Comparison of ENCODE assay signal across 8 cellular contexts in genomic region chr22:42931421-42932196, GRCh38.
A peak's percentile ranks its signal among the peaks of the same experiment; 100 is the strongest.
DNase-seq lines count a peak whose midpoint lies in the region; ATAC-seq and TF ChIP-seq lines count a peak whose summit lies in the region.

No MANE protein-coding gene starts in this region.

- POLR2A ChIA-PET in activated CD4-positive, alpha-beta memory T cell treated with anti-CD3 and anti-CD28 coated beads, Interleukin-2, amount 10 ng/mL, durations not matched to agents 7 days and 5 days (lab: Charles Lee): no interaction called here

- no peaks in the 10 kb centered on the region for H3K27me3 ChIP-seq in foreskin keratinocyte

- peaks cover 13% of the 10 kb centered on the region for H3K4me1 ChIP-seq in foreskin keratinocyte

- H3K4me1 Mint-ChIP-seq in stimulated activated naive CD8-positive, alpha-beta T cell treated with anti-CD3 and anti-CD28 coated beads, Interleukin-15, Interleukin-2, amounts not matched to agents 100 ng/mL and 50 ng/mL, for 24 hours (ENCODE audit: low read depth): peaks cover 79% of the 10 kb centered on the region
- H3K4me1 Mint-ChIP-seq in stimulated activated naive B cell treated with anti-CD40 and anti-IgM and Interleukin-4, amounts not matched to agents 10 μg/mL and 1 μg/mL and 100 μg/mL, for 72 hours: peaks cover 70 to 95% of the 10 kb centered on the region in 2 donors
- H3K4me1 Mint-ChIP-seq in activated CD4-positive, alpha-beta memory T cell treated with anti-CD3 and anti-CD28 coated beads, Interleukin-2, amount 10 ng/mL, durations not matched to agents 7 days and 5 days: peaks cover 39% of the 10 kb centered on the region

- peak overlapping the region; percentile 38 for H3K27ac ChIP-seq in foreskin keratinocyte

- no peaks in the 10 kb centered on the region for H3K9me3 Mint-ChIP-seq in stimulated activated naive CD8-positive, alpha-beta T cell treated with anti-CD3 and anti-CD28 coated beads, Interleukin-15, Interleukin-2, amounts not matched to agents 100 ng/mL and 50 ng/mL, for 24 hours
- peaks cover 0 to 2% of the 10 kb centered on the region in 2 donors for H3K9me3 Mint-ChIP-seq in stimulated activated naive B cell treated with anti-CD40 and anti-IgM and Interleukin-4, amounts not matched to agents 10 μg/mL and 1 μg/mL and 100 μg/mL, for 72 hours
- no peaks in the 10 kb centered on the region for H3K9me3 Mint-ChIP-seq in activated CD4-positive, alpha-beta memory T cell treated with anti-CD3 and anti-CD28 coated beads, Interleukin-2, amount 10 ng/mL, durations not matched to agents 7 days and 5 days

- CTCF ChIA-PET in activated CD4-positive, alpha-beta memory T cell treated with anti-CD3 and anti-CD28 coated beads, Interleukin-2, amount 10 ng/mL, durations not matched to agents 7 days and 5 days (lab: Charles Lee): no interaction called here

- H3K27ac Mint-ChIP-seq in stimulated activated naive CD8-positive, alpha-beta T cell treated with anti-CD3 and anti-CD28 coated beads, Interleukin-15, Interleukin-2, amounts not matched to agents 100 ng/mL and 50 ng/mL, for 24 hours: peak overlapping the region; percentile 46
- H3K27ac Mint-ChIP-seq in stimulated activated naive B cell treated with anti-CD40 and anti-IgM and Interleukin-4, amounts not matched to agents 10 μg/mL and 1 μg/mL and 100 μg/mL, for 72 hours: peak overlapping the region; percentile 97
- no peak overlapping the region for H3K27ac Mint-ChIP-seq in activated CD4-positive, alpha-beta memory T cell treated with anti-CD3 and anti-CD28 coated beads, Interleukin-2, amount 10 ng/mL, durations not matched to agents 7 days and 5 days

- TF ChIP-seq CTCF in foreskin keratinocyte (conservative IDR thresholded peaks at IDR 0.05): no peak

- H3K4me3 Mint-ChIP-seq in stimulated activated naive CD8-positive, alpha-beta T cell treated with anti-CD3 and anti-CD28 coated beads, Interleukin-15, Interleukin-2, amounts not matched to agents 100 ng/mL and 50 ng/mL, for 24 hours: peak overlapping the region; percentile 38
- peak overlapping the region; percentile 80 to 83 for H3K4me3 Mint-ChIP-seq in stimulated activated naive B cell treated with anti-CD40 and anti-IgM and Interleukin-4, amounts not matched to agents 10 μg/mL and 1 μg/mL and 100 μg/mL, for 72 hours
- H3K4me3 Mint-ChIP-seq in activated CD4-positive, alpha-beta memory T cell treated with anti-CD3 and anti-CD28 coated beads, Interleukin-2, amount 10 ng/mL, durations not matched to agents 7 days and 5 days: no peak overlapping the region

- no peaks in the 10 kb centered on the region for H3K36me3 Mint-ChIP-seq in stimulated activated naive CD8-positive, alpha-beta T cell treated with anti-CD3 and anti-CD28 coated beads, Interleukin-15, Interleukin-2, amounts not matched to agents 100 ng/mL and 50 ng/mL, for 24 hours (ENCODE audit: low read depth)
- peaks cover 1 to 8% of the 10 kb centered on the region in 2 donors for H3K36me3 Mint-ChIP-seq in stimulated activated naive B cell treated with anti-CD40 and anti-IgM and Interleukin-4, amounts not matched to agents 10 μg/mL and 1 μg/mL and 100 μg/mL, for 72 hours
- no peaks in the 10 kb centered on the region for H3K36me3 Mint-ChIP-seq in activated CD4-positive, alpha-beta memory T cell treated with anti-CD3 and anti-CD28 coated beads, Interleukin-2, amount 10 ng/mL, durations not matched to agents 7 days and 5 days (ENCODE audit: low read depth)

- DNase-seq in stimulated activated naive CD8-positive, alpha-beta T cell treated with anti-CD3 and anti-CD28 coated beads, Interleukin-15, Interleukin-2, amounts not matched to agents 100 U/mL and 50 U/mL, for 24 hours: no peak
- DNase-seq in MV-4-11 (lab: John Stamatoyannopoulos, UW) (peak; percentile 92), foreskin keratinocyte (no peak), HuH-7.5 (ENCODE audit: low spot score) (no peak), ureter (ENCODE audit: low spot score) (no peak)
- peak; percentile 53 for DNase-seq in stimulated activated naive B cell treated with anti-CD40 and anti-IgM and Interleukin-4, amounts not matched to agents 10 μg/mL and 1 μg/mL and 100 μg/mL, for 72 hours
- DNase-seq in activated CD4-positive, alpha-beta memory T cell treated with anti-CD3 and anti-CD28 coated beads, Interleukin-2, amount 10 ng/mL, durations not matched to agents 7 days and 5 days: no peak

- H3K27me3 Mint-ChIP-seq in stimulated activated naive CD8-positive, alpha-beta T cell treated with anti-CD3 and anti-CD28 coated beads, Interleukin-15, Interleukin-2, amounts not matched to agents 100 ng/mL and 50 ng/mL, for 24 hours: no peaks in the 10 kb centered on the region
- no peaks in the 10 kb centered on the region for H3K27me3 Mint-ChIP-seq in stimulated activated naive B cell treated with anti-CD40 and anti-IgM and Interleukin-4, amounts not matched to agents 10 μg/mL and 1 μg/mL and 100 μg/mL, for 72 hours
- no peaks in the 10 kb centered on the region for H3K27me3 Mint-ChIP-seq in activated CD4-positive, alpha-beta memory T cell treated with anti-CD3 and anti-CD28 coated beads, Interleukin-2, amount 10 ng/mL, durations not matched to agents 7 days and 5 days

- ATAC-seq in stimulated activated naive CD8-positive, alpha-beta T cell treated with anti-CD3 and anti-CD28 coated beads, Interleukin-15, Interleukin-2, amounts not matched to agents 100 U/mL and 50 U/mL, for 24 hours: no peak
- no peak for ATAC-seq in foreskin keratinocyte
- peak; percentile 76 to 83 for ATAC-seq in stimulated activated naive B cell treated with anti-CD40 and anti-IgM and Interleukin-4, amounts not matched to agents 10 μg/mL and 1 μg/mL and 100 μg/mL, for 72 hours (replicated peaks)

Comparison
In these comparisons a context has a peak if more than half of its experiments do, and no peak if none do; other contexts are left out.
1. ATAC-seq: peak in stimulated activated naive B cell treated with anti-CD40 and anti-IgM and Interleukin-4, amounts not matched to agents 10 μg/mL and 1 μg/mL and 100 μg/mL, for 72 hours (2 of 2); none in stimulated activated naive CD8-positive, alpha-beta T cell treated with anti-CD3 and anti-CD28 coated beads, Interleukin-15, Interleukin-2, amounts not matched to agents 100 U/mL and 50 U/mL, for 24 hours (single experiment) and foreskin keratinocyte (single experiment).
2. DNase-seq: peak in MV-4-11 (single experiment) and stimulated activated naive B cell treated with anti-CD40 and anti-IgM and Interleukin-4, amounts not matched to agents 10 μg/mL and 1 μg/mL and 100 μg/mL, for 72 hours (single experiment); none in stimulated activated naive CD8-positive, alpha-beta T cell treated with anti-CD3 and anti-CD28 coated beads, Interleukin-15, Interleukin-2, amounts not matched to agents 100 U/mL and 50 U/mL, for 24 hours (single experiment), foreskin keratinocyte (0 of 2), activated CD4-positive, alpha-beta memory T cell treated with anti-CD3 and anti-CD28 coated beads, Interleukin-2, amount 10 ng/mL, durations not matched to agents 7 days and 5 days (single experiment), HuH-7.5 (single experiment) and ureter (single experiment).